In the genomic region with DNA sequence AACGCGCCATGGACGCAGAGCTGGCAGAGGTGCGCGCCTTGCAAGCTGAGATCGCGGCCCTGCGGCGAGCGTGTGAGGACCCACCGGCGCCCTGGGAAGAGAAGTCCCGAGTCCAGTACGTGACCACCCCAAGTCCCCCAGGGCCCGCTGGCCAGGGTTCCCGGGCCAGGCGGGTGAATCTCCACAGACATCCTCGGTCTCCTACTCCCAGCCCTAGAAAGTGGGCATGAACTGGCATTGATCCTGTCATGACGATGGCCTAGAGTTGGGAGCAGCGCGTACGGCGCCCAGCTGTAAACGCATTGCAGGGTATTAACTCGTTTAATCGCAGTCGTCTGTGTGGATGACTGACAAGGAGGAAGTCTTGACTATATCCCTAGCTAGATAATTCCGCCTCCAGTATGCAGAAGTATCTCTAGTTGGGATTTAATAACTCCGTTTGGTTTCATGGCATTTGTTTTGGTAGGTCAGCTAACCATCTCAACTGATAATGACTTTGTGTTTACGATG, we compare ENCODE assay signal across 8 cellular contexts. TPM values are rescaled to one million over a fixed set of nuclear protein-coding genes. Genes with fewer than 3 reads are reported as not detected.
DNase-seq lines count a peak whose midpoint lies in the region; ATAC-seq and TF ChIP-seq lines count a peak whose summit lies in the region.

No MANE protein-coding gene starts in this region.

- H3K27me3 Mint-ChIP-seq in naive B cell, result no peaks in the 10 kb centered on the region

- peak overlapping the region; percentile 94 to 100 (median 99) for H3K4me3 Mint-ChIP-seq in naive B cell

- H3K4me2 ChIP-seq in OCI-LY1 (ENCODE audit: low read length), result peak overlapping the region; percentile 85

- no peak for ATAC-seq in naive B cell (ENCODE audit: low read depth in 2 of 2)

- TF ChIP-seq CTCF in GM20000 (IDR thresholded peaks at IDR 0.05; ENCODE audit: extremely low read depth, missing control alignments) (no peak), OCI-LY1 (IDR thresholded peaks at IDR 0.05; ENCODE audit: low read length) (no peak)

- H3K9me3 Mint-ChIP-seq in naive B cell, result no peaks in the 10 kb centered on the region

- no peak overlapping the region for H2AFZ ChIP-seq in OCI-LY1 (ENCODE audit: low read length)

- H3K27ac ChIP-seq in OCI-LY1 (ENCODE audit: low read depth, low read length, poor library complexity, severe bottlenecking) (no peak overlapping the region), ectodermal cell (ENCODE audit: insufficient read depth, low read depth, low read length, poor library complexity, severe bottlenecking) (peak overlapping the region; percentile 93)

- H3K79me2 ChIP-seq in OCI-LY1 (ENCODE audit: insufficient read depth, low read length), result peaks cover 44% of the 10 kb centered on the region

- H3K9me2 ChIP-seq in OCI-LY1 (ENCODE audit: low read depth, low read length), result no peaks in the 10 kb centered on the region

- H3K4me3 ChIP-seq in OCI-LY1 (ENCODE audit: low read depth, low read length, poor library complexity, severe bottlenecking), result peak overlapping the region; percentile 86
- peak overlapping the region; percentile 72 for H3K4me3 ChIP-seq in ectodermal cell (ENCODE audit: insufficient read depth, low read depth, low read length)

- H3K4me1 ChIP-seq in OCI-LY1 (ENCODE audit: insufficient read depth, low read length, severe bottlenecking) (peaks cover 33% of the 10 kb centered on the region), ectodermal cell (ENCODE audit: control insufficient read depth, insufficient read depth, low read length) (peaks cover 4% of the 10 kb centered on the region)

- H3K36me3 Mint-ChIP-seq in naive B cell, result no peaks in the 10 kb centered on the region

- no peaks in the 10 kb centered on the region for H4K20me1 ChIP-seq in OCI-LY1 (ENCODE audit: insufficient read depth, low read length)

- 5 to 6% methylated on average over 30 of the region's 30 CpGs for WGBS in ectodermal cell, 2 experiments

- H3K27ac Mint-ChIP-seq in naive B cell, result peak overlapping the region; percentile 98 to 100 (median 99)

- peaks cover 21% of the 10 kb centered on the region for H3K36me3 ChIP-seq in OCI-LY1 (ENCODE audit: insufficient read depth, low read length)
- peaks cover 10% of the 10 kb centered on the region for H3K36me3 ChIP-seq in ectodermal cell (ENCODE audit: control insufficient read depth, insufficient read depth, low read length)

- no peaks in the 10 kb centered on the region for H3K9me3 ChIP-seq in OCI-LY1 (ENCODE audit: low read length)
- no peaks in the 10 kb centered on the region for H3K9me3 ChIP-seq in ectodermal cell (ENCODE audit: control insufficient read depth, low read length)

- H3K9ac ChIP-seq in OCI-LY1 (ENCODE audit: low read length), result peak overlapping the region; percentile 71

- DNase-seq in AML-193 (lab: John Stamatoyannopoulos, UW) (peak; percentile 38 to 53), GM20000 (ENCODE audit: low spot score) (peak; percentile 27), naive B cell (no peak), midbrain (lab: John Stamatoyannopoulos, UW) (no peak), NCI-H1417 treated with DMSO at 0.1 percent for 48 hours (lab: John Stamatoyannopoulos, UW) (no peak), ecto neural progenitor cell (ENCODE audit: low spot score) (no peak)

- no peaks in the 10 kb centered on the region for H3K27me3 ChIP-seq in OCI-LY1 (ENCODE audit: insufficient read depth, low read length)
- H3K27me3 ChIP-seq in ectodermal cell (ENCODE audit: control insufficient read depth, insufficient read depth, low read length, poor library complexity, severe bottlenecking), result no peaks in the 10 kb centered on the region

- peaks cover 25 to 37% (median 31%) of the 10 kb centered on the region in 3 donors for H3K4me1 Mint-ChIP-seq in naive B cell

- no peaks in the 10 kb centered on the region for H3F3A ChIP-seq in OCI-LY1 (ENCODE audit: insufficient read depth, low read length)

RNA-seq across cellular contexts. Expression of gene CENPP, which starts 0.3 kb away (rescaled TPM):
- 12.1 TPM for polyA plus RNA-seq in ectodermal cell (2013, experiment 1 of 4)
- 11.6 TPM for polyA plus RNA-seq in ectodermal cell (2013, experiment 2 of 4)
- 8.1 TPM for polyA plus RNA-seq in ectodermal cell (2013, experiment 3 of 4)
- polyA plus RNA-seq in ectodermal cell (2013, experiment 4 of 4), result 9.8 TPM
- polyA plus RNA-seq in naive B cell (ENCODE audit: low read depth in 6 of 6), result 1 to 10 TPM; 2.9 to 5.3 (median 4.2) TPM

RNA-seq across cellular contexts. Expression of gene NOL8, which starts 0.9 kb away (rescaled TPM):
- polyA plus RNA-seq in ectodermal cell (2013, experiment 1 of 4), result 30.9 TPM
- polyA plus RNA-seq in ectodermal cell (2013, experiment 2 of 4), result 31.1 TPM
- polyA plus RNA-seq in ectodermal cell (2013, experiment 3 of 4), result 22.4 TPM
- 25.5 TPM for polyA plus RNA-seq in ectodermal cell (2013, experiment 4 of 4)
- polyA plus RNA-seq in naive B cell (ENCODE audit: low read depth in 6 of 6), result 10 to 100 TPM; 18.6 to 37.0 (median 26.9) TPM

RNA-seq across cellular contexts. Expression of gene IARS1, which starts 32.5 kb away (rescaled TPM):
- 129 TPM for polyA plus RNA-seq in ectodermal cell (2013, experiment 1 of 4)
- 148 TPM for polyA plus RNA-seq in ectodermal cell (2013, experiment 2 of 4)
- 113 TPM for polyA plus RNA-seq in ectodermal cell (2013, experiment 3 of 4)
- polyA plus RNA-seq in ectodermal cell (2013, experiment 4 of 4), result 114 TPM
- polyA plus RNA-seq in naive B cell (ENCODE audit: low read depth in 6 of 6), result 10 to 100 TPM; 30.1 to 54.0 (median 40.8) TPM

Comparison
In these comparisons a context has a peak if more than half of its experiments do, and no peak if none do; other contexts are left out.
1. DNase-seq: peak in AML-193 (2 of 2) and GM20000 (single experiment); none in naive B cell (single experiment), midbrain (single experiment), NCI-H1417 treated with DMSO at 0.1 percent for 48 hours (single experiment) and ecto neural progenitor cell (single experiment).